ENCODE assay signal across 8 cellular contexts in genomic region chr16:10871157-10871991, GRCh38. TPM values are rescaled to one million over a fixed set of nuclear protein-coding genes. Genes with fewer than 3 reads are reported as not detected.
DNase-seq lines count a peak whose midpoint lies in the region; ATAC-seq and TF ChIP-seq lines count a peak whose summit lies in the region.

No MANE protein-coding gene starts in this region.

- no peak for TF ChIP-seq CTCF in Calu3 (IDR thresholded peaks at IDR 0.05; ENCODE audit: unreplicated experiment)
- no peak for TF ChIP-seq CTCF in GM20000 (IDR thresholded peaks at IDR 0.05; ENCODE audit: extremely low read depth, missing control alignments)
- TF ChIP-seq CTCF in activated B cell treated with CpG ODN at 0.5 μM for 24 hours (IDR thresholded peaks at IDR 0.05) = no peak
- TF ChIP-seq CTCF in fibroblast of mammary gland (conservative IDR thresholded peaks at IDR 0.05; ENCODE audit: control insufficient read depth, insufficient read depth, low read depth, low read length) = no peak

- H3K27ac ChIP-seq in skin epidermis = peak overlapping the region in 20 of 21 experiments; percentile 28 to 88 (median 68)
- H3K27ac ChIP-seq in effector memory CD4-positive, alpha-beta T cell (ENCODE audit: insufficient read depth, low read length, poor library complexity, severe bottlenecking) = no peak overlapping the region

- no peaks in the 10 kb centered on the region for H3K27me3 Mint-ChIP-seq in Calu3 (ENCODE audit: unreplicated experiment)
- H3K27me3 Mint-ChIP-seq in activated B cell treated with CpG ODN at 0.5 μM for 24 hours = no peaks in the 10 kb centered on the region

- intact Hi-C loops in Calu3 (cut with micrococcal nuclease; ENCODE audit: unreplicated experiment) = no loop called here
- intact Hi-C loops in activated B cell treated with CpG ODN at 0.5 μM for 24 hours (cut with micrococcal nuclease) = loop anchor here (1.0 to 10.0 kb wide), 6 partner anchors 41 to 1779 kb away; partner anchors contain the start of genes ATF7IP2, HAPSTR1 and LITAF

- H3K9me3 Mint-ChIP-seq in Calu3 (ENCODE audit: low read depth, unreplicated experiment) = no peaks in the 10 kb centered on the region
- no peaks in the 10 kb centered on the region for H3K9me3 Mint-ChIP-seq in activated B cell treated with CpG ODN at 0.5 μM for 24 hours

- H3K4me3 Mint-ChIP-seq in Calu3 (ENCODE audit: low read depth, unreplicated experiment) (peak overlapping the region; percentile 20), activated B cell treated with CpG ODN at 0.5 μM for 24 hours (peak overlapping the region; percentile 70)

- POLR2A ChIA-PET in activated B cell treated with CpG ODN at 0.5 μM for 24 hours (lab: Charles Lee) = interaction anchor here (0.5 to 10.9 kb wide), 23 partner anchors 6 to 451 kb away, joined by 3 to 228 read pairs (median 6); partner anchors contain the start of genes CIITA, NUBP1 and SOCS1

- DNase-seq in Calu3 = peak; percentile 95
- peak; percentile 66 for DNase-seq in GM20000 (ENCODE audit: low spot score)
- peak; percentile 24 for DNase-seq in Jurkat, Clone E6-1 (ENCODE audit: low read depth, low spot score)
- peak; percentile 56 for DNase-seq in activated B cell treated with CpG ODN at 0.5 μM for 24 hours
- DNase-seq in fibroblast of mammary gland (ENCODE audit: low read depth) = peak; percentile 88
- no peak for DNase-seq in effector memory CD4-positive, alpha-beta T cell
- DNase-seq in superior temporal gyrus (ENCODE audit: extremely low spot score) = no peak

- ATAC-seq in activated B cell treated with CpG ODN at 0.5 μM for 24 hours (ENCODE audit: low read depth) = peak; percentile 51

- H3K9me3 ChIP-seq in effector memory CD4-positive, alpha-beta T cell (ENCODE audit: control insufficient read depth, low read length) = no peaks in the 10 kb centered on the region

- peaks cover 6% of the 10 kb centered on the region for H3K4me1 ChIP-seq in effector memory CD4-positive, alpha-beta T cell (ENCODE audit: control insufficient read depth, insufficient read depth, low read length, poor library complexity, severe bottlenecking)

- H3K36me3 Mint-ChIP-seq in Calu3 (ENCODE audit: insufficient read depth, unreplicated experiment) = peaks cover 15% of the 10 kb centered on the region
- H3K36me3 Mint-ChIP-seq in activated B cell treated with CpG ODN at 0.5 μM for 24 hours (ENCODE audit: low read depth) = no peaks in the 10 kb centered on the region

- peak overlapping the region; percentile 90 for H3K27ac Mint-ChIP-seq in Calu3 (ENCODE audit: unreplicated experiment)
- peak overlapping the region; percentile 91 for H3K27ac Mint-ChIP-seq in activated B cell treated with CpG ODN at 0.5 μM for 24 hours

- BruUV-seq in Calu3 (replicated peaks; lab: Mats Ljungman, UMichigan) = no TSS peak

- CTCF ChIA-PET in Calu3 (lab: Charles Lee) = interaction anchor here (0.6 to 1.9 kb wide), 10 partner anchors 12 to 357 kb away, joined by 3 to 9 read pairs (median 4); partner anchors contain the start of gene NUBP1
- CTCF ChIA-PET in activated B cell treated with CpG ODN at 0.5 μM for 24 hours (lab: Charles Lee) = interaction anchor here (0.7 to 1.4 kb wide), 4 partner anchors 41 to 349 kb away, joined by 3 to 5 read pairs (median 4); no protein-coding TSS in a partner anchor

- peaks cover 59% of the 10 kb centered on the region for H3K4me1 Mint-ChIP-seq in Calu3 (ENCODE audit: low read depth, unreplicated experiment)
- H3K4me1 Mint-ChIP-seq in activated B cell treated with CpG ODN at 0.5 μM for 24 hours = peaks cover 99% of the 10 kb centered on the region

- no peaks in the 10 kb centered on the region for H3K36me3 ChIP-seq in effector memory CD4-positive, alpha-beta T cell (ENCODE audit: control insufficient read depth, insufficient read depth, low read length)

- no peak overlapping the region for H3K4me3 ChIP-seq in Jurkat, Clone E6-1 (ENCODE audit: low read length)
- H3K4me3 ChIP-seq in fibroblast of mammary gland (ENCODE audit: control insufficient read depth, low read depth, low read length) (no peak overlapping the region), skin epidermis (no peak overlapping the region)
- H3K4me3 ChIP-seq in effector memory CD4-positive, alpha-beta T cell (ENCODE audit: insufficient read depth, low read depth, low read length, poor library complexity, severe bottlenecking) = no peak overlapping the region

- H3K27me3 ChIP-seq in effector memory CD4-positive, alpha-beta T cell (replicated peaks; ENCODE audit: control insufficient read depth, insufficient read depth, low read length, poor library complexity, severe bottlenecking) = no peaks in the 10 kb centered on the region

RNA-seq across cellular contexts. Expression of gene CIITA, which starts 5.6 kb away (rescaled TPM):
- total RNA-seq in Calu3 (2022) = 16.3 and 22.4 TPM in 2 replicates
- 0.53 TPM for polyA plus RNA-seq in Jurkat, Clone E6-1 (2012; ENCODE audit: insufficient read depth, insufficient read length)
- total RNA-seq in activated B cell treated with CpG ODN at 0.5 μM for 24 hours = 332 and 401 TPM in 2 replicates

RNA-seq across cellular contexts. Expression of gene TVP23A, which starts 52.8 kb away (rescaled TPM):
- 0.21 TPM in 1 of 2 replicates, not detected in the other for total RNA-seq in Calu3 (2022)
- not detected for polyA plus RNA-seq in Jurkat, Clone E6-1 (2012; ENCODE audit: insufficient read depth, insufficient read length)
- 1.6 and 2.0 TPM in 2 replicates for total RNA-seq in activated B cell treated with CpG ODN at 0.5 μM for 24 hours

Comparison
In these comparisons a context has a peak if more than half of its experiments do, and no peak if none do; other contexts are left out.
1. DNase-seq: peak in Calu3 (single experiment), GM20000 (single experiment), Jurkat, Clone E6-1 (single experiment), activated B cell treated with CpG ODN at 0.5 μM for 24 hours (single experiment) and fibroblast of mammary gland (single experiment); none in effector memory CD4-positive, alpha-beta T cell (0 of 3) and superior temporal gyrus (single experiment).
2. RNA of gene CIITA, which starts 5.6 kb away (total RNA-seq): 332 to 401 TPM in activated B cell treated with CpG ODN at 0.5 μM for 24 hours; 16.3 to 22.4 TPM in Calu3; every median in the first group is over 10 times any median in the second.